In the genomic region with DNA sequence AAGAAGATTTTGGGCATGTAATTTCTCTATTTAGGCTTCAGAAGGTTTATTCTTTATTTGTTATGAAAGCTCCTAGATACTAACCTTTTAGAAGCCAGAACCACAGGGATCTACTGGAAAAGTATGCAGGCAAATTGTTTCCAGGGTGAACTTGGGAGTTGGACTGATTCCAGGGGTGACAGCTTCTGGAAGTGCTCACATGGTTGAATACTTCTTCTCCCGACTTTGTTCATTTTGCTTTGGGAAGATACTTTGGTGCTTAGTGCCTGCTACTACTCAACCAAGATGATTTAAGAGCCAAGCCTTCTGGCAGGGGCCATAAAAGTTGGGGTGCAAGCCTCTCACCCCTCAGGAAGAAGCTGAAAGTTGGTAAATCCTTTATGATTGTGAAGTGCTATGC, we compare ENCODE assay signal across 7 cellular contexts.
"Had no signal": no experiment of that assay in that cellular context is flagged by ENCODE, and none has a peak within 500 bp of the region (broad histone marks: within the 10 kb centered on the region; RNA-seq: fewer than 3 reads in every experiment).

No MANE protein-coding gene starts in this region.

- H3K4me3 Mint-ChIP-seq: IgD-negative memory B cell had no signal

- H3K27me3 Mint-ChIP-seq: IgD-negative memory B cell had no signal

- H3K27ac ChIP-seq: HL-60 had no signal

- FAIRE-seq: HepG2, HTR-8/SVneo, K562 had no signal

- H3K4me3 ChIP-seq: K562 had no signal

- H3K27ac Mint-ChIP-seq: IgD-negative memory B cell had no signal

- ATAC-seq: HepG2, K562 had no signal

- H3K36me3 Mint-ChIP-seq: IgD-negative memory B cell had no signal

- H3K4me1 Mint-ChIP-seq: IgD-negative memory B cell had no signal

- DNase-seq: IMR-90, KBM-7 had no signal
